Comparison of ENCODE assay signal across 8 cellular contexts in genomic region chr7:139108256-139109187, GRCh38. TPM values are rescaled to one million over a fixed set of nuclear protein-coding genes. Genes with fewer than 3 reads are reported as not detected.
A peak's percentile ranks its signal among the peaks of the same experiment; 100 is the strongest.
DNase-seq lines count a peak whose midpoint lies in the region; ATAC-seq and TF ChIP-seq lines count a peak whose summit lies in the region.

No MANE protein-coding gene starts in this region.

- TF ChIP-seq POLR2A in lower leg skin (IDR thresholded peaks at IDR 0.05) (no peak), thyroid gland (IDR thresholded peaks at IDR 0.05) (no peak)

- intact Hi-C loops in PC-9 (cut with micrococcal nuclease; ENCODE audit: unreplicated experiment) (loop anchor here (1.0 kb wide), 4 partner anchors 25 to 252 kb away; partner anchors contain the start of gene UBN2), lower leg skin (cut with DNase I; ENCODE audit: low total_unique reads) (no loop called here), thyroid gland (cut with DNase I) (no loop called here)

- H3K9me3 ChIP-seq in PC-9 (ENCODE audit: insufficient read depth, low read depth) (no peaks in the 10 kb centered on the region), thyroid gland (no peaks in the 10 kb centered on the region)

- peak overlapping the region; percentile 89 for H3K4me2 ChIP-seq in PC-9

- TF ChIP-seq CTCF in PC-9 (conservative IDR thresholded peaks at IDR 0.05) (no peak), lower leg skin (IDR thresholded peaks at IDR 0.05) (no peak), thyroid gland (IDR thresholded peaks at IDR 0.05) (no peak)

- H4K20me1 ChIP-seq in PC-9 (ENCODE audit: insufficient read depth), result no peaks in the 10 kb centered on the region

- no peaks in the 10 kb centered on the region for H3K27me3 ChIP-seq in PC-9 (ENCODE audit: insufficient read depth, low read depth)
- H3K27me3 ChIP-seq in thyroid gland, result no peaks in the 10 kb centered on the region

- H3K4me3 ChIP-seq in PC-9, result peak overlapping the region; percentile 93
- H3K4me3 ChIP-seq in lower leg skin (ENCODE audit: low read depth, poor library complexity, severe bottlenecking), result peak overlapping the region; percentile 94
- H3K4me3 ChIP-seq in thyroid gland (replicated peaks in 1 of 3), result peak overlapping the region; percentile 73 to 99 (median 92)

- 0 to 1% methylated on average over 46 to 59 of the region's 61 CpGs for WGBS in lower leg skin, 2 donors
- 1% methylated on average over 35 to 41 of the region's 61 CpGs for WGBS in thyroid gland, 2 donors

- POLR2A ChIA-PET in PC-9 (lab: Charles Lee; ENCODE audit: unreplicated experiment), result no interaction called here

- DNase-seq in ACHN (peak; percentile 43), PC-9 (peak; percentile 26 to 47), lower leg skin (ENCODE audit: low spot score in 2 of 2) (peak in 1 of 2 donors; percentile 30), thyroid gland (peak; percentile 45 to 52)

- H3F3A ChIP-seq in PC-9 (ENCODE audit: insufficient read depth, low read depth), result peaks cover 9% of the 10 kb centered on the region

- ATAC-seq in GM18498 (IDR thresholded peaks at IDR 0.05; ENCODE audit: unreplicated experiment) (peak; percentile 9), HG03108 (IDR thresholded peaks at IDR 0.05; ENCODE audit: unreplicated experiment) (peak; percentile 5), HG03469 (IDR thresholded peaks at IDR 0.05; ENCODE audit: unreplicated experiment) (no peak)

- CTCF ChIA-PET in PC-9 (lab: Charles Lee), result no interaction called here

- H3K79me2 ChIP-seq in PC-9 (ENCODE audit: low read depth), result peaks cover 48% of the 10 kb centered on the region

- no TSS peak for BruUV-seq in PC-9 (replicated peaks; lab: Mats Ljungman, UMichigan)

- in situ Hi-C loops in ACHN (cut with HindIII; ENCODE audit: low pct_ligation_motif_present, low pct_unique_long_range_greater_than_20kb, low sequenced_read_pairs), result no loop called here

- H2AFZ ChIP-seq in PC-9, result peak overlapping the region; percentile 95

- H3K27ac ChIP-seq in PC-9, result peak overlapping the region; percentile 75
- H3K27ac ChIP-seq in cingulate gyrus (ENCODE audit: low read depth, low read length), result peak overlapping the region; percentile 90
- peak overlapping the region; percentile 84 to 98 (median 94) for H3K27ac ChIP-seq in thyroid gland

- H3K4me1 ChIP-seq in PC-9 (replicated peaks; ENCODE audit: insufficient read depth), result peaks cover 21% of the 10 kb centered on the region
- peaks cover 21 to 22% of the 10 kb centered on the region in 2 donors for H3K4me1 ChIP-seq in thyroid gland

- no peaks in the 10 kb centered on the region for H3K9me2 ChIP-seq in PC-9 (ENCODE audit: insufficient read depth)

- H3K36me3 ChIP-seq in PC-9 (ENCODE audit: low read depth), result no peaks in the 10 kb centered on the region
- H3K36me3 ChIP-seq in thyroid gland, result no peaks in the 10 kb centered on the region

RNA-seq across cellular contexts. Expression of gene ZC3HAV1, which starts 1.0 kb away (rescaled TPM):
- 30.8 and 36.7 TPM in 2 replicates for total RNA-seq in PC-9 (2021)
- total RNA-seq in lower leg skin, result 10 to 100 TPM; 15.4 to 25.8 (median 22.9) TPM
- total RNA-seq in thyroid gland, result 10 to 100 TPM; 43.4 to 59.7 (median 50.2) TPM
